Comparison of ENCODE assay signal across 28 cellular contexts in the genomic region with DNA sequence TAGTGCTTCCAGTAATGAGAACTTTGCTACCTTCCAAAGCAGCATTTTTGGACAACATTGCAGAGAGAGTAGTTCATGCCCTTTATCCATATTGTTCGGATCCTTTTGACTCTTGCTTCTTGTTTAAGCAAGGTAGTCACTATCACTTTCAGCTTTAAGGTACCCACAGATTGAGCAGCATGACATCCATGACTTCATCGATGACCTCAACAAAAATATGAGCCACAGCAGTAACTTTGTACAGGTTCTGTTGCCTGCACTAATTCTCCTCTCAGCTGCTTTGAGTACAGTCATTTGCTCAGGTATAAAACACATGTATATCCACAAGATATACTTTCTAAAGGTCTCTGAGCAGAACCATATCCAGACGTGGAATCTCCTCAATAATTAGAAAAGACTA.
"Had no signal": no experiment of that assay in that cellular context is flagged by ENCODE, and none has a peak within 500 bp of the region (broad histone marks: within the 10 kb centered on the region; RNA-seq: fewer than 3 reads in every experiment).

No MANE protein-coding gene starts in this region.

- H3K36me3 Mint-ChIP-seq: stimulated activated effector memory CD8-positive, alpha-beta T cell treated with anti-CD3 and anti-CD28 coated beads, Interleukin-12 subunit alpha, Interleukin-12 subunit beta, amount 100 ng/mL, for 72 hours; stimulated activated memory B cell treated with anti-CD40 and anti-IgM and Interleukin-4, amounts not matched to agents 10 μg/mL and 1 μg/mL and 100 μg/mL, for 72 hours; stimulated activated naive B cell treated with anti-CD40 and anti-IgM and Interleukin-4, amounts not matched to agents 10 μg/mL and 1 μg/mL and 100 μg/mL, for 72 hours; type B pancreatic cell had no signal

- H3K27me3 Mint-ChIP-seq: stimulated activated memory B cell treated with anti-CD40 and anti-IgM and Interleukin-4, amounts not matched to agents 10 μg/mL and 1 μg/mL and 100 μg/mL, for 72 hours; stimulated activated naive CD8-positive, alpha-beta T cell treated with anti-CD3 and anti-CD28 coated beads, Interleukin-15, Interleukin-2, amounts not matched to agents 100 ng/mL and 50 ng/mL, for 24 hours; type B pancreatic cell had no signal

- H3K36me3 ChIP-seq: stomach, suprapubic skin, thoracic aorta, thyroid gland, tibial artery, tibial nerve, transverse colon, upper lobe of left lung, upper lobe of right lung, uterus, vagina had no signal

- ATAC-seq: stimulated activated effector memory CD8-positive, alpha-beta T cell treated with anti-CD3 and anti-CD28 coated beads, Interleukin-12 subunit alpha, Interleukin-12 subunit beta, amount 100 ng/mL, for 72 hours; stimulated activated naive B cell treated with anti-CD40 and anti-IgM and Interleukin-4, amounts not matched to agents 10 μg/mL and 1 μg/mL and 100 μg/mL, for 72 hours; stimulated activated naive CD8-positive, alpha-beta T cell treated with anti-CD3 and anti-CD28 coated beads, Interleukin-15, amount 100 ng/mL, for 72 hours; stimulated activated naive CD8-positive, alpha-beta T cell treated with anti-CD3 and anti-CD28 coated beads, Interleukin-15, Interleukin-2, amounts not matched to agents 100 U/mL and 50 U/mL, for 24 hours; upper lobe of right lung had no signal

- H3K4me3 ChIP-seq: stomach, suprapubic skin, testis, thoracic aorta, thyroid gland, tibial artery, tibial nerve, transverse colon, upper lobe of left lung, upper lobe of right lung, uterus, vagina had no signal

- H3K9me3 ChIP-seq: stomach, suprapubic skin, testis, thoracic aorta, thyroid gland, tibial artery, transverse colon, upper lobe of left lung, upper lobe of right lung, uterus, vagina had no signal

- H3K27ac Mint-ChIP-seq: stimulated activated effector memory CD8-positive, alpha-beta T cell treated with anti-CD3 and anti-CD28 coated beads, Interleukin-12 subunit alpha, Interleukin-12 subunit beta, amount 100 ng/mL, for 72 hours; stimulated activated memory B cell treated with anti-CD40 and anti-IgM and Interleukin-4, amounts not matched to agents 10 μg/mL and 1 μg/mL and 100 μg/mL, for 72 hours; stimulated activated naive B cell treated with anti-CD40 and anti-IgM and Interleukin-4, amounts not matched to agents 10 μg/mL and 1 μg/mL and 100 μg/mL, for 72 hours; stimulated activated naive CD8-positive, alpha-beta T cell treated with anti-CD3 and anti-CD28 coated beads, Interleukin-15, amount 100 ng/mL, for 72 hours; stimulated activated naive CD8-positive, alpha-beta T cell treated with anti-CD3 and anti-CD28 coated beads, Interleukin-15, Interleukin-2, amounts not matched to agents 100 ng/mL and 50 ng/mL, for 24 hours; type B pancreatic cell had no signal

- H3K4me3 Mint-ChIP-seq: stimulated activated effector memory CD8-positive, alpha-beta T cell treated with anti-CD3 and anti-CD28 coated beads, Interleukin-12 subunit alpha, Interleukin-12 subunit beta, amount 100 ng/mL, for 72 hours; stimulated activated memory B cell treated with anti-CD40 and anti-IgM and Interleukin-4, amounts not matched to agents 10 μg/mL and 1 μg/mL and 100 μg/mL, for 72 hours; stimulated activated naive B cell treated with anti-CD40 and anti-IgM and Interleukin-4, amounts not matched to agents 10 μg/mL and 1 μg/mL and 100 μg/mL, for 72 hours; stimulated activated naive CD8-positive, alpha-beta T cell treated with anti-CD3 and anti-CD28 coated beads, Interleukin-15, amount 100 ng/mL, for 72 hours; stimulated activated naive CD8-positive, alpha-beta T cell treated with anti-CD3 and anti-CD28 coated beads, Interleukin-15, Interleukin-2, amounts not matched to agents 100 ng/mL and 50 ng/mL, for 24 hours; type B pancreatic cell had no signal

- H3K4me1 Mint-ChIP-seq: stimulated activated effector memory CD8-positive, alpha-beta T cell treated with anti-CD3 and anti-CD28 coated beads, Interleukin-12 subunit alpha, Interleukin-12 subunit beta, amount 100 ng/mL, for 72 hours; stimulated activated memory B cell treated with anti-CD40 and anti-IgM and Interleukin-4, amounts not matched to agents 10 μg/mL and 1 μg/mL and 100 μg/mL, for 72 hours; stimulated activated naive B cell treated with anti-CD40 and anti-IgM and Interleukin-4, amounts not matched to agents 10 μg/mL and 1 μg/mL and 100 μg/mL, for 72 hours; stimulated activated naive CD8-positive, alpha-beta T cell treated with anti-CD3 and anti-CD28 coated beads, Interleukin-15, amount 100 ng/mL, for 72 hours had no signal

- DNase-seq: stimulated activated CD4-positive, alpha-beta T cell treated with anti-CD3 and anti-CD28 coated beads, Interleukin-2, amount 100 ng/mL, for 48 hours; stimulated activated CD4-positive, alpha-beta T cell treated with anti-CD3 and anti-CD28 coated beads, Interleukin-4, amount 100 ng/mL, for 1 hour; stimulated activated CD4-positive, alpha-beta T cell treated with anti-CD3 and anti-CD28 coated beads, Interleukin-4, amount 100 ng/mL, for 24 hours; stimulated activated CD4-positive, alpha-beta T cell treated with anti-CD3 and anti-CD28 coated beads, Interleukin-4, amount 100 ng/mL, for 4 hours; stimulated activated CD8-positive, alpha-beta memory T cell treated with anti-CD3 and anti-CD28 coated beads, Interleukin-4, amount 100 ng/mL, for 48 hours; stimulated activated naive B cell treated with anti-CD40 and anti-IgM and Interleukin-4, amounts not matched to agents 10 μg/mL and 1 μg/mL and 100 μg/mL, for 72 hours; stimulated activated naive CD4-positive, alpha-beta T cell; stimulated activated naive CD4-positive, alpha-beta T cell treated with Interleukin-2 at 50 U/mL for 16 hours; stimulated activated naive CD8-positive, alpha-beta T cell treated with anti-CD3 and anti-CD28 coated beads, Interleukin-15, amount 100 ng/mL, for 72 hours; stimulated activated naive CD8-positive, alpha-beta T cell treated with anti-CD3 and anti-CD28 coated beads, Interleukin-15, Interleukin-2, amounts not matched to agents 100 U/mL and 50 U/mL, for 24 hours; stomach; substantia nigra; testis; thyroid gland; tibial artery; transverse colon; trophoblast cell; upper lobe of left lung; upper lobe of right lung; uterus had no signal

- H3K9me3 Mint-ChIP-seq: stimulated activated naive CD8-positive, alpha-beta T cell treated with anti-CD3 and anti-CD28 coated beads, Interleukin-15, amount 100 ng/mL, for 72 hours; type B pancreatic cell had no signal

- H3K27me3 ChIP-seq: stomach, suprapubic skin, testis, thyroid gland, tibial artery, tibial nerve, transverse colon, upper lobe of left lung, upper lobe of right lung, uterus, vagina had no signal

- H3K27ac ChIP-seq: stomach, suprapubic skin, testis, thoracic aorta, thyroid gland, tibial artery, tibial nerve, transverse colon, upper lobe of left lung, upper lobe of right lung, uterus, vagina had no signal

- H3K4me1 ChIP-seq: stomach, suprapubic skin, testis, thyroid gland, upper lobe of left lung, upper lobe of right lung, uterus, vagina had no signal
